Comparison of ENCODE assay signal across 9 cellular contexts in genomic region chr17:752002-752619, GRCh38. TPM values are rescaled to one million over a fixed set of nuclear protein-coding genes. Genes with fewer than 3 reads are reported as not detected.
DNase-seq lines count a peak whose midpoint lies in the region; ATAC-seq, FAIRE-seq and TF ChIP-seq lines count a peak whose summit lies in the region.
"Had no signal": no experiment of that assay in that cellular context is flagged by ENCODE, and none has a peak within 500 bp of the region (broad histone marks: within the 10 kb centered on the region; RNA-seq: fewer than 3 reads in every experiment).

Gene GEMIN4, minus strand, starts transcription at chr17:752264. Its CDS starts 122 bp downstream, at chr17:752142.

- H3K4me2 ChIP-seq in keratinocyte (ENCODE audit: control insufficient read depth, extremely low read depth, insufficient read depth, low read depth, low read length): peak within 1 kb of the TSS; percentile 87

- H2AFZ ChIP-seq in keratinocyte (ENCODE audit: control insufficient read depth, low read length): peak within 1 kb of the TSS; percentile 67

- DNase-seq in AG09309 (ENCODE audit: low read depth) (peak; percentile 21), NCI-H2227 (lab: John Stamatoyannopoulos, UW; ENCODE audit: unreplicated experiment) (peak; percentile 93), cerebellar cortex (ENCODE audit: low spot score) (peak; percentile 84), keratinocyte (ENCODE audit: low read depth, low spot score) (peak; percentile 32)
- DNase-seq in stimulated activated CD4-positive, alpha-beta T cell treated with anti-CD3 and anti-CD28 coated beads, Interleukin-12 subunit alpha, Interleukin-12 subunit beta, amount 100 ng/mL, for 48 hours (ENCODE audit: low read depth in 2 of 3, low spot score in 1 of 3): peak; percentile 95 to 99 (median 97)

- H3K4me1 ChIP-seq in keratinocyte (ENCODE audit: control insufficient read depth, extremely low read depth, insufficient read depth, low read length): peaks cover 30% of the 10 kb centered on the region

- no peaks in the 10 kb centered on the region for H4K20me1 ChIP-seq in keratinocyte (ENCODE audit: control insufficient read depth, extremely low read depth, insufficient read depth, low read length)

- peaks cover 46% of the 10 kb centered on the region for H3K79me2 ChIP-seq in keratinocyte (ENCODE audit: control insufficient read depth, insufficient read depth, low read length)

- dilution Hi-C loops in keratinocyte (cut with MboI; ENCODE audit: extremely low pct_ligation_motif_present, low sequenced_read_pairs): no loop called here

- H3K27ac ChIP-seq in keratinocyte (ENCODE audit: control insufficient read depth, insufficient read depth, low read length): peak within 1 kb of the TSS; percentile 85

- H3K27me3 ChIP-seq in keratinocyte (ENCODE audit: control insufficient read depth, extremely low read depth, insufficient read depth, low read length): no peaks in the 10 kb centered on the region

- H3K9ac ChIP-seq in keratinocyte (ENCODE audit: control insufficient read depth, extremely low read depth, insufficient read depth, low read length): peak within 1 kb of the TSS; percentile 90

- H3K9me3 ChIP-seq in keratinocyte (ENCODE audit: control insufficient read depth, low read depth, low read length): no peaks in the 10 kb centered on the region

- no peak for FAIRE-seq in keratinocyte (lab: Jason Lieb, UNC)
- FAIRE-seq: endometrium had no signal

- TF ChIP-seq CTCF in AG09309 (IDR thresholded peaks at IDR 0.05; ENCODE audit: control insufficient read depth, insufficient read depth, low read depth, low read length, missing control alignments) (peak; percentile 82), keratinocyte (optimal IDR thresholded peaks at IDR 0.05 in 1 of 3, IDR thresholded peaks at IDR 0.05 in 1 of 3, conservative IDR thresholded peaks at IDR 0.05 in 1 of 3; ENCODE audit: extremely low read depth in 1 of 3, insufficient read depth in 2 of 3, low read length in 3 of 3) (peak; percentile 71 to 99 (median 97))

- H3K4me3 ChIP-seq in AG09309 (ENCODE audit: control insufficient read depth, low read depth, low read length) (peak within 1 kb of the TSS; percentile 57), keratinocyte (ENCODE audit: control insufficient read depth in 2 of 3, extremely low read depth in 1 of 3, insufficient read depth in 2 of 3, low read depth in 1 of 3, low read length in 3 of 3) (peak within 1 kb of the TSS; percentile 54 to 92 (median 87))

- H3K36me3 ChIP-seq in keratinocyte (ENCODE audit: control insufficient read depth in 2 of 2, extremely low read depth in 1 of 2, insufficient read depth in 2 of 2, low read length in 2 of 2): peaks cover 5 to 14% of the 10 kb centered on the region in 2 experiments

- peak; percentile 84 for ATAC-seq in GM18868 (IDR thresholded peaks at IDR 0.05; ENCODE audit: unreplicated experiment)
- ATAC-seq in HG03103 (IDR thresholded peaks at IDR 0.05; ENCODE audit: low read depth, unreplicated experiment): peak; percentile 76
- peak; percentile 87 to 88 for ATAC-seq in activated CD4-positive, CD25-positive, alpha-beta regulatory T cell treated with anti-CD3 and anti-CD28 coated beads, Interleukin-2, amount 50 U/mL, for 24 hours

- H3K9me1 ChIP-seq in keratinocyte (ENCODE audit: control insufficient read depth, extremely low read depth, insufficient read depth, low read length): no peaks in the 10 kb centered on the region

RNA-seq across cellular contexts. Expression of gene GEMIN4, which starts in this region (rescaled TPM):
- 29.5 to 34.2 TPM (median 30.2 TPM) in 3 replicates for polyA plus RNA-seq in keratinocyte
- 8.8 TPM for polyA plus RNA-seq in keratinocyte (2011; ENCODE audit: low read depth)
- 18.4 and 23.9 TPM in 2 replicates for polyA plus RNA-seq in keratinocyte (2011; cell fraction: cytosol; rRNA removed)
- 29.3 and 45.9 TPM in 2 replicates for polyA plus RNA-seq in keratinocyte (2011; cell fraction: nucleus; rRNA removed)
- polyA plus RNA-seq in keratinocyte (2012; ENCODE audit: low replicate concordance): 16.2 and 29.7 TPM in 2 replicates
- 35.9 to 107 TPM (median 40.7 TPM) in 3 replicates for polyA minus RNA-seq in keratinocyte
- polyA minus RNA-seq in keratinocyte (2011; cell fraction: cytosol; rRNA and poly(A)+ RNA removed): 26.7 TPM
- polyA minus RNA-seq in keratinocyte (2011; cell fraction: nucleus; rRNA and poly(A)+ RNA removed): 26.0 and 32.7 TPM in 2 replicates

Comparison
In these comparisons a context has a peak if more than half of its experiments do, and no peak if none do; other contexts are left out.
1. Peak in every context shown above with its lines: DNase-seq, ATAC-seq, H3K4me3 ChIP-seq and H3K27ac ChIP-seq.
2. DNase-seq: peak in every context shown above with its lines; median percentile 97 in stimulated activated CD4-positive, alpha-beta T cell treated with anti-CD3 and anti-CD28 coated beads, Interleukin-12 subunit alpha, Interleukin-12 subunit beta, amount 100 ng/mL, for 48 hours; 93 in NCI-H2227; 84 in cerebellar cortex; 32 in keratinocyte; 21 in AG09309.